7 cellular contexts compared by ENCODE assay signal in the genomic region with DNA sequence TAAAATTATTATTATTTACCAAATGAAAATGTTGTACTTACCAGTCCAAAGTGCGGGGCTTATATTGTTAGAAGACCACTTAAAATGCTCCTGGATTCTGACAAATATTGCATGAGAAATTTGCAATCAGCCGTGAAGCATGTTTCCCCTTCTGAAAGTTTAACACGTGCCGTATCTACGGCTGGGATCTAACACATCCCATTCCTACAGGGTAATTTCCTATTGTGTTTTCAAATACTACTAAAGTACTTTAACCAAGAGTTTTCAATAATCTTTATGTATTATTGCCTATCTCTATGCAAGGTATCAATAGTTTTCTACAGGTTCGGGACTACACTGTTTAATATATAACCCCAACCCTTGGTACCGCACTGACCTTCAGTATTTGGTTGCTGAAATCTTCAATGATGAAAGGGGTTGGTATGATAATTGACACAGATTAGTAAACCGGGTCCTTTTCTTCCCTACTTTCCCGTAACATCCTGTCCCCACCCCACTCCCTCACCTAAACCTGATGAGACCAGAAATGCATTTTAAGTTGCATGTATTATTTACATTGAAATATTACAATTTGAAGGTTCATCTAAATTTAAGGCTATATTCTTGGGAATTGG. TPM values are rescaled to one million over a fixed set of nuclear protein-coding genes. Genes with fewer than 3 reads are reported as not detected.
DNase-seq lines count a peak whose midpoint lies in the region; ATAC-seq and TF ChIP-seq lines count a peak whose summit lies in the region.

No MANE protein-coding gene starts in this region.

- H3K9me3 ChIP-seq in SJCRH30 (replicated peaks) (no peaks in the 10 kb centered on the region), esophagus squamous epithelium (no peaks in the 10 kb centered on the region), prostate gland (no peaks in the 10 kb centered on the region)

- intact Hi-C loops in esophagus squamous epithelium (cut with DNase I): no loop called here
- intact Hi-C loops in prostate gland (cut with DNase I): no loop called here

- H3K4me3 ChIP-seq in SJCRH30: peak overlapping the region; percentile 68
- H3K4me3 ChIP-seq in esophagus squamous epithelium: peak overlapping the region; percentile 34 to 75 (median 74)
- peak overlapping the region; percentile 33 to 37 for H3K4me3 ChIP-seq in prostate gland

- TF ChIP-seq CTCF in esophagus squamous epithelium (IDR thresholded peaks at IDR 0.05) (no peak), prostate gland (IDR thresholded peaks at IDR 0.05) (no peak)

- H3K27ac ChIP-seq in SJCRH30 (peak overlapping the region; percentile 73), esophagus squamous epithelium (peak overlapping the region; percentile 51 to 92 (median 76)), prostate gland (peak overlapping the region; percentile 50 to 60)

- 12 to 38% methylated on average over 9 of the region's 9 CpGs for WGBS in esophagus squamous epithelium, 2 donors
- 7% methylated on average over 9 of the region's 9 CpGs for WGBS in prostate gland

- H3K4me1 ChIP-seq in SJCRH30 (no peaks in the 10 kb centered on the region), esophagus squamous epithelium (peaks cover 0 to 14% (median 0%) of the 10 kb centered on the region in 3 donors), prostate gland (replicated peaks) (no peaks in the 10 kb centered on the region)

- peak; percentile 0 for DNase-seq in GOT3 (lab: John Stamatoyannopoulos, UW)
- DNase-seq in SJCRH30: peak in 1 of 2 experiments; percentile 13
- no peak for DNase-seq in esophagus squamous epithelium (lab: John Stamatoyannopoulos, UW)
- DNase-seq in prostate gland (ENCODE audit: low spot score): no peak
- DNase-seq in SIG-M5 treated with dmso at 0.1 percent for 504 hours (lab: John Stamatoyannopoulos, UW; ENCODE audit: unreplicated experiment): no peak

- no peaks in the 10 kb centered on the region for H3K36me3 ChIP-seq in SJCRH30
- no peaks in the 10 kb centered on the region for H3K36me3 ChIP-seq in esophagus squamous epithelium
- H3K36me3 ChIP-seq in prostate gland: no peaks in the 10 kb centered on the region

- H3K27me3 ChIP-seq in SJCRH30 (no peaks in the 10 kb centered on the region), esophagus squamous epithelium (no peaks in the 10 kb centered on the region), prostate gland (replicated peaks; ENCODE audit: insufficient read depth) (no peaks in the 10 kb centered on the region)

- TF ChIP-seq POLR2A in esophagus squamous epithelium (IDR thresholded peaks at IDR 0.05) (no peak), prostate gland (IDR thresholded peaks at IDR 0.05) (no peak)

- ATAC-seq in GM19397 (IDR thresholded peaks at IDR 0.05; ENCODE audit: unreplicated experiment): no peak
- ATAC-seq in GM18909 (IDR thresholded peaks at IDR 0.05; ENCODE audit: poor library complexity, unreplicated experiment): no peak

RNA-seq across cellular contexts. Expression of a gene that starts 0.8 kb away (rescaled TPM):
- 21.6 and 23.7 TPM in 2 replicates for total RNA-seq in SJCRH30 (2014; rRNA removed; shearing (Covaris generic))
- 10 to 100 TPM; 11.5 to 23.5 (median 18.9) TPM for total RNA-seq in esophagus squamous epithelium
- total RNA-seq in prostate gland: 10 to 100 TPM in 1 of 2 donors, 1 to 10 TPM in 1; 7.7 to 49.9 TPM
